In the genomic region with DNA sequence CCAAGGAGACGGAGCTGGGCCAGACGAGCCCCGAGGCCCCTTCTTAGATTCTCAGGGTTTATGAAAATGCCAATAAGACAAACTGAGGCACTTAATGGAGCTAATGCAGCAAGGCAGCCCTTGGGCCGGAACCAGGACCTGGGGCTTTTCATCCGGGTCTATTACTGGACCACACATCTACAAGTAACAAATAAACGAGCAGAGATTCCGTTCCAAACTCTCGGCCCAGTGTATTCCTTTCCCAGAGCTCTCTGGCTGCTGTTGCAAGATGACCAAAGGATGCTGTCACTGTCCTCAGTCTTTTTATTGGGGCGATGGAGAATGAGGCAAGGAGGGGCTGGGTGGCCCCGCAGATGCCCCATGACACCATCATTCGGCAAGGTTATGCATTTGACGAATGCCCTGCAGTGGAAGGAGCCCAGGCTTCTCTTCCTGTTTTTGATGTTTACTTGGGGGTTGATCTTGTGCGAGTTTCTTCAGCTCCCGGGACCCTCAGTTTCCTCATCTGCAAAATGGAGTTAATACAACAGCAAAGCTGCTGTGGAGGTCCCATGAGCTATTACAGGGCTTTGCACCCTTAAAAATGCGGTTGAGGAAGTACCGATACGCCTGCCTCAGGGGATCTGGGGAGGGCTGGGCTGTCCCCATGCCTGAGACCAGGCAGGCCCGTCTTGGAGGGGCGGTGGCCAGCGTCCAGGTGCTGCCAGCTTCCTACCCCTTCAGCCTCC, we compare ENCODE assay signal across 8 cellular contexts. TPM values are rescaled to one million over a fixed set of nuclear protein-coding genes. Genes with fewer than 3 reads are reported as not detected.
DNase-seq lines count a peak whose midpoint lies in the region; ATAC-seq and TF ChIP-seq lines count a peak whose summit lies in the region.

No MANE protein-coding gene starts in this region.

- no peaks in the 10 kb centered on the region for H3K9me3 Mint-ChIP-seq in progenitor cell of endocrine pancreas (ENCODE audit: low read depth)

- H3K4me3 Mint-ChIP-seq in progenitor cell of endocrine pancreas (ENCODE audit: low read depth): peak overlapping the region; percentile 58

- peak overlapping the region; percentile 61 for H3K4me2 ChIP-seq in Karpas-422 (ENCODE audit: low read depth, low read length, poor library complexity, severe bottlenecking)
- no peak overlapping the region for H3K4me2 ChIP-seq in GM23248 (ENCODE audit: unreplicated experiment)

- H3K4me3 ChIP-seq in GM06990 (replicated peaks; ENCODE audit: low read depth, low read length) (peak overlapping the region; percentile 69), Karpas-422 (ENCODE audit: low read length) (peak overlapping the region; percentile 57; the same call in 1 of the 2 replicates), GM23248 (no peak overlapping the region)

- DNase-seq in GM06990 (ENCODE audit: extremely low read depth, insufficient read length) (no peak), Karpas-422 (no peak), progenitor cell of endocrine pancreas (ENCODE audit: low spot score, unreplicated experiment) (no peak), NCI-H1105 (lab: John Stamatoyannopoulos, UW) (no peak), GM23248 (no peak)
- DNase-seq in effector CD4-positive, alpha-beta T cell: no peak

- H3F3A ChIP-seq in GM23248 (ENCODE audit: insufficient read depth): no peaks in the 10 kb centered on the region

- H3K79me2 ChIP-seq in Karpas-422 (ENCODE audit: low read length): no peaks in the 10 kb centered on the region
- H3K79me2 ChIP-seq in GM23248 (ENCODE audit: insufficient read depth): no peaks in the 10 kb centered on the region

- no peaks in the 10 kb centered on the region for H4K20me1 ChIP-seq in Karpas-422 (ENCODE audit: insufficient read depth, low read depth, low read length)
- H4K20me1 ChIP-seq in GM23248 (ENCODE audit: insufficient read depth): no peaks in the 10 kb centered on the region

- H3K9me2 ChIP-seq in Karpas-422 (replicated peaks; ENCODE audit: insufficient read depth, low read length): no peaks in the 10 kb centered on the region
- H3K9me2 ChIP-seq in GM23248 (ENCODE audit: insufficient read depth): no peaks in the 10 kb centered on the region

- H2AFZ ChIP-seq in Karpas-422 (ENCODE audit: low read length) (no peak overlapping the region), GM23248 (no peak overlapping the region)

- peak; percentile 4 for ATAC-seq in esophagus mucosa
- ATAC-seq in GM18520 (IDR thresholded peaks at IDR 0.05; ENCODE audit: unreplicated experiment): no peak

- H3K36me3 Mint-ChIP-seq in progenitor cell of endocrine pancreas (ENCODE audit: insufficient read depth): no peaks in the 10 kb centered on the region

- H3K4me1 ChIP-seq in Karpas-422 (ENCODE audit: low read length) (peaks cover 6% of the 10 kb centered on the region), GM23248 (ENCODE audit: insufficient read depth) (no peaks in the 10 kb centered on the region)

- peaks cover 2% of the 10 kb centered on the region for H3K4me1 Mint-ChIP-seq in progenitor cell of endocrine pancreas (ENCODE audit: low read depth)

- H3K9ac ChIP-seq in Karpas-422 (ENCODE audit: low read length) (no peak overlapping the region), GM23248 (no peak overlapping the region)

- peaks cover 52% of the 10 kb centered on the region for H3K27me3 Mint-ChIP-seq in progenitor cell of endocrine pancreas

- TF ChIP-seq CTCF in GM06990 (IDR thresholded peaks at IDR 0.05; ENCODE audit: insufficient read depth, low read length, poor library complexity, severe bottlenecking): no peak
- no peak for TF ChIP-seq CTCF in progenitor cell of endocrine pancreas (IDR thresholded peaks at IDR 0.05; ENCODE audit: unreplicated experiment)

- H3K27me3 ChIP-seq in GM06990 (replicated peaks; ENCODE audit: control insufficient read depth, insufficient read depth, low read length) (no peaks in the 10 kb centered on the region; the same call in none of the 2 replicates), Karpas-422 (ENCODE audit: low read length) (peaks cover 4% of the 10 kb centered on the region; the same call in 1 of the 2 replicates), GM23248 (replicated peaks; ENCODE audit: insufficient read depth) (peaks cover 51% of the 10 kb centered on the region)

- H3K27ac Mint-ChIP-seq in progenitor cell of endocrine pancreas: no peak overlapping the region

- H3K36me3 ChIP-seq in GM06990 (ENCODE audit: control insufficient read depth, insufficient read depth, low read length) (no peaks in the 10 kb centered on the region), Karpas-422 (ENCODE audit: insufficient read depth, low read length) (no peaks in the 10 kb centered on the region), GM23248 (ENCODE audit: low read depth) (no peaks in the 10 kb centered on the region)

- H3K9me3 ChIP-seq in Karpas-422 (ENCODE audit: low read length) (no peaks in the 10 kb centered on the region), GM23248 (ENCODE audit: low read depth) (no peaks in the 10 kb centered on the region)

- in situ Hi-C loops in GM23248 (cut with MboI): no loop called here

- 67 to 69% methylated on average over 20 of the region's 20 CpGs for WGBS in GM23248 (ENCODE audit: low coverage in 1 of 2, low lambda C conversion rate in 2 of 2, missing lambda C conversion rate in 2 of 2), 2 experiments

- no peak overlapping the region for H3K27ac ChIP-seq in Karpas-422 (ENCODE audit: low read length)
- H3K27ac ChIP-seq in GM23248: no peak overlapping the region

RNA-seq across cellular contexts. Expression of a gene that starts 1.1 kb away (rescaled TPM):
- total RNA-seq in Karpas-422 (2014; rRNA removed; shearing (Covaris generic); ENCODE audit: low replicate concordance): not detected in 2 replicates
- total RNA-seq in esophagus mucosa (9.1 TPM), progenitor cell of endocrine pancreas (3.3 and 4.4 TPM in 2 replicates)
- 0.11 TPM in 1 of 2 replicates, not detected in the other for total RNA-seq in GM23248 (2014; rRNA removed; shearing (Covaris generic))
- 0.06 and 0.21 TPM in 2 replicates for polyA plus RNA-seq in GM23248 (2016; fragmentation: Nextera tagmentation; extraction: Ambion mirVana)

RNA-seq across cellular contexts. Expression of a gene that starts 54.8 kb away (rescaled TPM):
- total RNA-seq in Karpas-422 (2014; rRNA removed; shearing (Covaris generic); ENCODE audit: low replicate concordance): not detected in 2 replicates
- 0.88 TPM for total RNA-seq in esophagus mucosa
- 0.29 and 0.50 TPM in 2 replicates for total RNA-seq in progenitor cell of endocrine pancreas
- 0.11 TPM in 1 of 2 replicates, not detected in the other for total RNA-seq in GM23248 (2014; rRNA removed; shearing (Covaris generic))
- polyA plus RNA-seq in GM23248 (2016; fragmentation: Nextera tagmentation; extraction: Ambion mirVana): not detected in 2 replicates
